In genomic region chr1:68977211-68977610, GRCh38 we compare ENCODE assay signal across 22 cellular contexts.
"Had no signal": no experiment of that assay in that cellular context is flagged by ENCODE, and none has a peak within 500 bp of the region (broad histone marks: within the 10 kb centered on the region; RNA-seq: fewer than 3 reads in every experiment).

No MANE protein-coding gene starts in this region.

- DNase-seq: activated CD4-positive, alpha-beta T cell treated with anti-CD3 and anti-CD28 coated beads for 48 hours; activated CD4-positive, alpha-beta T cell treated with anti-CD3 and anti-CD28 coated beads, Interleukin-2, amount 50 U/mL, for 48 hours; activated CD8-positive, alpha-beta memory T cell treated with anti-CD3 and anti-CD28 coated beads for 24 hours; activated gamma-delta T cell; activated naive CD4-positive, alpha-beta T cell treated with anti-CD3 and anti-CD28 coated beads, Interleukin-2, amount 10 ng/mL, durations not matched to agents 7 days and 5 days; central memory CD4-positive, alpha-beta T cell; endodermal cell; foreskin fibroblast; hippocampal formation; left cardiac atrium; mammary epithelial cell; naive B cell; right cardiac atrium; spleen; stimulated activated naive CD4-positive, alpha-beta T cell treated with Interleukin-2 at 50 U/mL for 16 hours; T-helper 1 cell; transverse colon had no signal

- H3K27ac Mint-ChIP-seq: activated naive CD4-positive, alpha-beta T cell treated with anti-CD3 and anti-CD28 coated beads, Interleukin-2, amount 10 ng/mL, durations not matched to agents 7 days and 5 days; mesothelial cell of epicardium; naive B cell; T-helper 2 cell treated with Interferon-gamma antibody and Interleukin-4, amounts not matched to agents 5 μg/mL and 100 μg/mL, for 36 hours had no signal

- H3K4me3 Mint-ChIP-seq: activated naive CD4-positive, alpha-beta T cell treated with anti-CD3 and anti-CD28 coated beads, Interleukin-2, amount 10 ng/mL, durations not matched to agents 7 days and 5 days; endodermal cell; mesothelial cell of epicardium; naive B cell; neural crest cell; T-helper 2 cell treated with Interferon-gamma antibody and Interleukin-4, amounts not matched to agents 5 μg/mL and 100 μg/mL, for 36 hours had no signal

- H3K4me3 ChIP-seq: breast epithelium, spleen, transverse colon had no signal

- H3K36me3 ChIP-seq: breast epithelium, spleen, transverse colon had no signal

- H3K9me3 ChIP-seq: breast epithelium, spleen, transverse colon had no signal

- H3K27me3 ChIP-seq: breast epithelium, spleen, transverse colon had no signal

- H3K4me1 Mint-ChIP-seq: activated naive CD4-positive, alpha-beta T cell treated with anti-CD3 and anti-CD28 coated beads, Interleukin-2, amount 10 ng/mL, durations not matched to agents 7 days and 5 days; naive B cell had no signal

- H3K36me3 Mint-ChIP-seq: activated naive CD4-positive, alpha-beta T cell treated with anti-CD3 and anti-CD28 coated beads, Interleukin-2, amount 10 ng/mL, durations not matched to agents 7 days and 5 days; mesothelial cell of epicardium; naive B cell had no signal

- H3K27ac ChIP-seq: breast epithelium, spleen, transverse colon had no signal

- H3K27me3 Mint-ChIP-seq: activated naive CD4-positive, alpha-beta T cell treated with anti-CD3 and anti-CD28 coated beads, Interleukin-2, amount 10 ng/mL, durations not matched to agents 7 days and 5 days; naive B cell had no signal

- H3K4me1 ChIP-seq: breast epithelium, spleen had no signal

- ATAC-seq: esophagus mucosa, left cardiac atrium, right cardiac atrium had no signal

- H3K9me3 Mint-ChIP-seq: endodermal cell; mesothelial cell of epicardium; T-helper 2 cell treated with Interferon-gamma antibody and Interleukin-4, amounts not matched to agents 5 μg/mL and 100 μg/mL, for 36 hours had no signal
